12 cellular contexts compared by ENCODE assay signal in the genomic region with DNA sequence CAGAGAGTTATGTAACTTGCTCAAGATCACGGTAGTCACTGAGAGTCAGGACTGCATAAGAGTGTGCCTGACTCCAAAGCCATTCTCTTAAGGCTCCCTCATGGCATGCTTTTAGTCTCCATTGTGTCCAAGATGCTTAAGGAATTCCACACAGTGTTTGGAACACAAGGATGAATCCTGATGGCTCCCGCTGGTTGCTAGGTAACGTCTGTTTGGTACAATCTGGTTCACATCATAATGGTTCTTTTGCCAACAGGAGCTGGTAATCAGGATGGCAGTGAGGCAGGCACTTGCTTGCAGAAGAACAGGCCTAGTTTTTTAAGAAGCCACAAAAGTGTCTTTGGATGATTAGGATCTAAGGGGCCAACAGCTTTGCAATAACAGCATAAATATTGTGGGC.
"Had no signal": no experiment of that assay in that cellular context is flagged by ENCODE, and none has a peak within 500 bp of the region (broad histone marks: within the 10 kb centered on the region; RNA-seq: fewer than 3 reads in every experiment).

No MANE protein-coding gene starts in this region.

- H3K9me3 ChIP-seq: body of pancreas, esophagus squamous epithelium had no signal

- H2AFZ ChIP-seq: parathyroid adenoma had no signal

- H3K27me3 ChIP-seq: body of pancreas, esophagus squamous epithelium had no signal

- H3K79me2 ChIP-seq: parathyroid adenoma had no signal

- H3K36me3 ChIP-seq: esophagus squamous epithelium had no signal

- H3K4me1 ChIP-seq: body of pancreas, esophagus squamous epithelium, parathyroid adenoma had no signal

- H3K27ac ChIP-seq: body of pancreas, esophagus squamous epithelium, parathyroid adenoma had no signal

- H3K4me3 ChIP-seq: body of pancreas, esophagus squamous epithelium had no signal

- DNase-seq: activated naive CD4-positive, alpha-beta T cell treated with anti-CD3 and anti-CD28 coated beads, Interleukin-2, amount 10 ng/mL, durations not matched to agents 7 days and 5 days; body of pancreas; central memory CD4-positive, alpha-beta T cell; esophagus squamous epithelium; foreskin fibroblast; head of caudate nucleus; stimulated activated CD4-positive, alpha-beta T cell treated with anti-CD3 and anti-CD28 coated beads, Interleukin-15, amount 100 ng/mL, for 24 hours; stimulated activated CD4-positive, alpha-beta T cell treated with anti-CD3 and anti-CD28 coated beads, Interleukin-4, amount 100 ng/mL, for 24 hours; stimulated activated naive CD8-positive, alpha-beta T cell treated with anti-CD3 and anti-CD28 coated beads, Interleukin-15, amount 100 ng/mL, for 72 hours had no signal

- H3K9ac ChIP-seq: parathyroid adenoma had no signal

- ATAC-seq: activated CD4-positive, CD25-positive, alpha-beta regulatory T cell treated with anti-CD3 and anti-CD28 coated beads, Interleukin-2, amount 50 U/mL, for 24 hours; body of pancreas; natural killer cell treated with Interleukin-12 subunit alpha and Interleukin-12 subunit beta and Interleukin-15 and Interleukin-18, amount 100 ng/mL, for 72 hours; stimulated activated naive CD8-positive, alpha-beta T cell treated with anti-CD3 and anti-CD28 coated beads, Interleukin-15, amount 100 ng/mL, for 72 hours had no signal
